In the genomic region with DNA sequence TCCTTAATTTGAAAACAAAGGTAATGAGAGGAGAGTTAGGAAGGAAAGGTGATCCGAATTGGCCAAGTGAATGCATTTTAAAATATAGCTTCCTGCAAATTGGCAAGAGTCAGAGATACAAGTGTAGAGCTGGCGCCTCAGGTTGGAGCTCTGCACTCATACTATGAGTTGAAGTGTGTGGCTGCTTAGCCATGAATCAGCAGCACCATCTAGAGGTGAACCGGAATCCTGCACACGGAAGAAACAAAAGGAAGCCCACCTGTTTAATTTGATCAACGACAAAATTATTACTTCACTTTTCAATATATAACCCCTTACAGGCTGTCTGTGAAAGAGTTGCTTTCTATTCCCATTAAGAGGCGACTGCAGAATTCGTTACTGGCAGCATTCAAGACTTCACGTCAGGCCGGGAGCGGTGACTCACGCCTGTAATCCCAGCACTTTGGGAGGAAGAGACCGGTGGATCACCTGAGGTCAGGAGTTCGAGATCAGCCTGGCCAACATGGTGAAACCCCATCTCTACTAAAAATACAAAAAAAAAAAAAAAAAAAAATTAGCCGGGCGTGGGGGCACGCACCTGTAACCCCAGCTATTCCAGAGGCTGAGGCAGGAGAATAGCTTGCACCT, we compare ENCODE assay signal across 8 cellular contexts.
DNase-seq lines count a peak whose midpoint lies in the region; ATAC-seq and TF ChIP-seq lines count a peak whose summit lies in the region.

No MANE protein-coding gene starts in this region.

- H3K4me1 ChIP-seq in PC-3 (ENCODE audit: insufficient read depth, low read length): no peaks in the 10 kb centered on the region

- POLR2A ChIA-PET in PC-3 (lab: Charles Lee; ENCODE audit: unreplicated experiment): no interaction called here

- no peaks in the 10 kb centered on the region for H3K9me3 ChIP-seq in PC-3 (ENCODE audit: low read length)

- H3K27ac Mint-ChIP-seq in activated T-helper 1 cell treated with anti-CD3 and anti-CD28 coated beads, Interleukin-12 subunit alpha, Interleukin-12 subunit beta, Interleukin-2, Interleukin-4 antibody, amounts not matched to agents 30 ng/mL and 10 ng/mL and 1 ng/mL, durations not matched to agents 14 hours and 24 hours and 36 hours: no peak overlapping the region

- no peak overlapping the region for H3K4me3 Mint-ChIP-seq in activated T-helper 1 cell treated with anti-CD3 and anti-CD28 coated beads, Interleukin-12 subunit alpha, Interleukin-12 subunit beta, Interleukin-2, Interleukin-4 antibody, amounts not matched to agents 30 ng/mL and 10 ng/mL and 1 ng/mL, durations not matched to agents 14 hours and 24 hours and 36 hours

- H3K9ac ChIP-seq in PC-3 (ENCODE audit: low read length): no peak overlapping the region

- H3K4me3 ChIP-seq in PC-3 (ENCODE audit: low read length): no peak overlapping the region
- H3K4me3 ChIP-seq in fibroblast of pulmonary artery (replicated peaks; ENCODE audit: low read depth, low read length): no peak overlapping the region

- no peaks in the 10 kb centered on the region for H3K36me3 Mint-ChIP-seq in activated T-helper 1 cell treated with anti-CD3 and anti-CD28 coated beads, Interleukin-12 subunit alpha, Interleukin-12 subunit beta, Interleukin-2, Interleukin-4 antibody, amounts not matched to agents 30 ng/mL and 10 ng/mL and 1 ng/mL, durations not matched to agents 14 hours and 24 hours and 36 hours (ENCODE audit: low read depth)

- H3K79me2 ChIP-seq in PC-3 (ENCODE audit: low read length): no peaks in the 10 kb centered on the region

- peak; percentile 0 for DNase-seq in ELR (ENCODE audit: low read depth)
- peak; percentile 12 for DNase-seq in HuH-7.5 (ENCODE audit: low spot score)
- peak; percentile 31 for DNase-seq in PC-3
- peak; percentile 27 for DNase-seq in fibroblast of pulmonary artery (ENCODE audit: low read depth)
- peak; percentile 6 for DNase-seq in occipital lobe (lab: John Stamatoyannopoulos, UW)
- DNase-seq in activated T-helper 1 cell treated with anti-CD3 and anti-CD28 coated beads, Interleukin-12 subunit alpha, Interleukin-12 subunit beta, Interleukin-2, Interleukin-4 antibody, amounts not matched to agents 30 ng/mL and 10 ng/mL and 1 ng/mL, durations not matched to agents 14 hours and 24 hours and 36 hours (ENCODE audit: low spot score): no peak
- no peak for DNase-seq in GF-D8 (lab: John Stamatoyannopoulos, UW)

- H3K9me2 ChIP-seq in PC-3 (replicated peaks; ENCODE audit: low read length): no peaks in the 10 kb centered on the region

- no peaks in the 10 kb centered on the region; the same call in 1 of the 2 replicates for H3K36me3 ChIP-seq in PC-3 (ENCODE audit: low read depth, low read length)

- H3K4me2 ChIP-seq in PC-3 (ENCODE audit: low read length): no peak overlapping the region

- no peaks in the 10 kb centered on the region for H3K27me3 Mint-ChIP-seq in activated T-helper 1 cell treated with anti-CD3 and anti-CD28 coated beads, Interleukin-12 subunit alpha, Interleukin-12 subunit beta, Interleukin-2, Interleukin-4 antibody, amounts not matched to agents 30 ng/mL and 10 ng/mL and 1 ng/mL, durations not matched to agents 14 hours and 24 hours and 36 hours (ENCODE audit: insufficient read depth)

- CTCF ChIA-PET in PC-3 (lab: Charles Lee): interaction anchor here (0.5 kb wide), 1 partner anchor 1099 kb away, joined by 5 read pairs; no protein-coding TSS in a partner anchor

- H2AFZ ChIP-seq in PC-3 (ENCODE audit: low read length): no peak overlapping the region

- BruUV-seq in PC-3 (replicated peaks; lab: Mats Ljungman, UMichigan): no TSS peak

- H3K9me3 Mint-ChIP-seq in activated T-helper 1 cell treated with anti-CD3 and anti-CD28 coated beads, Interleukin-12 subunit alpha, Interleukin-12 subunit beta, Interleukin-2, Interleukin-4 antibody, amounts not matched to agents 30 ng/mL and 10 ng/mL and 1 ng/mL, durations not matched to agents 14 hours and 24 hours and 36 hours: peaks cover 3% of the 10 kb centered on the region

- intact Hi-C loops in PC-3 (cut with micrococcal nuclease): no loop called here
- intact Hi-C loops in activated T-helper 1 cell treated with anti-CD3 and anti-CD28 coated beads, Interleukin-12 subunit alpha, Interleukin-12 subunit beta, Interleukin-2, Interleukin-4 antibody, amounts not matched to agents 30 ng/mL and 10 ng/mL and 1 ng/mL, durations not matched to agents 14 hours and 24 hours and 36 hours (cut with micrococcal nuclease): no loop called here

- no peaks in the 10 kb centered on the region for H3K4me1 Mint-ChIP-seq in activated T-helper 1 cell treated with anti-CD3 and anti-CD28 coated beads, Interleukin-12 subunit alpha, Interleukin-12 subunit beta, Interleukin-2, Interleukin-4 antibody, amounts not matched to agents 30 ng/mL and 10 ng/mL and 1 ng/mL, durations not matched to agents 14 hours and 24 hours and 36 hours (ENCODE audit: low read depth)

- no peaks in the 10 kb centered on the region for H3F3A ChIP-seq in PC-3 (ENCODE audit: low read length, unreplicated experiment)

- no peaks in the 10 kb centered on the region for H4K20me1 ChIP-seq in PC-3 (ENCODE audit: low read length)

- TF ChIP-seq CTCF in PC-3 (conservative IDR thresholded peaks at IDR 0.05; ENCODE audit: low read depth, low read length) (peak; percentile 62), fibroblast of pulmonary artery (IDR thresholded peaks at IDR 0.05; ENCODE audit: low read length, missing control alignments) (peak; percentile 65)

- no peaks in the 10 kb centered on the region for H3K27me3 ChIP-seq in PC-3 (ENCODE audit: low read length)

- H3K27ac ChIP-seq in PC-3 (ENCODE audit: low read length): no peak overlapping the region

- ATAC-seq in PC-3: no peak
- no peak for ATAC-seq in GM19035 (IDR thresholded peaks at IDR 0.05; ENCODE audit: unreplicated experiment)

Comparison
In these comparisons a context has a peak if more than half of its experiments do, and no peak if none do; other contexts are left out.
1. DNase-seq: peak in ELR (single experiment), HuH-7.5 (single experiment), PC-3 (single experiment), fibroblast of pulmonary artery (single experiment) and occipital lobe (single experiment); none in activated T-helper 1 cell treated with anti-CD3 and anti-CD28 coated beads, Interleukin-12 subunit alpha, Interleukin-12 subunit beta, Interleukin-2, Interleukin-4 antibody, amounts not matched to agents 30 ng/mL and 10 ng/mL and 1 ng/mL, durations not matched to agents 14 hours and 24 hours and 36 hours (single experiment) and GF-D8 (single experiment).